ENCODE assay signal across 8 cellular contexts in genomic region chr3:72177075-72178050, GRCh38.
DNase-seq lines count a peak whose midpoint lies in the region; ATAC-seq, FAIRE-seq and TF ChIP-seq lines count a peak whose summit lies in the region.

No MANE protein-coding gene starts in this region.

- H3K9me3 ChIP-seq in BLaER1 (no peaks in the 10 kb centered on the region), GM12878 (replicated peaks; ENCODE audit: control insufficient read depth, insufficient read depth, low read length) (no peaks in the 10 kb centered on the region; the same call in 2 of the 3 replicates), mesenchymal stem cell (ENCODE audit: control insufficient read depth, low read length) (no peaks in the 10 kb centered on the region)

- peak overlapping the region; percentile 36 for H4K8ac ChIP-seq in mesenchymal stem cell (ENCODE audit: low read length)

- SMC1A ChIA-PET in GM12878 (lab: Charles Lee; ENCODE audit: uncharacterized antibody, unreplicated experiment): interaction anchor here (0.6 to 6.1 kb wide), 10 partner anchors 11 to 199 kb away, joined by 3 to 44 read pairs (median 3); no protein-coding TSS in a partner anchor

- no peak overlapping the region for H2BK15ac ChIP-seq in mesenchymal stem cell (ENCODE audit: low read depth, poor library complexity, severe bottlenecking)

- no peaks in the 10 kb centered on the region for H3K79me2 ChIP-seq in GM12878 (ENCODE audit: control insufficient read depth, insufficient read depth, low read length)

- no TSS peak for BruUV-seq in GM12878 (replicated peaks; lab: Mats Ljungman, UMichigan)

- H2AFZ ChIP-seq in GM12878 (ENCODE audit: control insufficient read depth, low read depth, low read length): no peak overlapping the region; the same call in none of the 2 replicates
- no peak overlapping the region for H2AFZ ChIP-seq in mesenchymal stem cell (ENCODE audit: low read depth, low read length)

- no peak for TF ChIP-seq POLR2A in GM12878 (IDR thresholded peaks at IDR 0.05; ENCODE audit: low read depth, low read length)

- H3K4ac ChIP-seq in mesenchymal stem cell (ENCODE audit: low read depth in 1 of 2, low read length in 2 of 2): peak overlapping the region in 1 of 2 experiments; percentile 78

- WGBS in GM12878 (ENCODE audit: insufficient coverage, insufficient replicate concordance, low lambda C conversion rate, missing lambda C conversion rate): 9% methylated on average over 35 of the region's 36 CpGs
- WGBS in mesenchymal stem cell: 87% methylated on average over 36 of the region's 36 CpGs

- H3K36me3 ChIP-seq in BLaER1 (no peaks in the 10 kb centered on the region), GM12878 (ENCODE audit: control insufficient read depth in 2 of 2, insufficient read depth in 2 of 2, low read length in 1 of 2) (no peaks in the 10 kb centered on the region), mesenchymal stem cell (ENCODE audit: control insufficient read depth in 1 of 2, insufficient read depth in 2 of 2, low read depth in 1 of 2, low read length in 2 of 2) (no peaks in the 10 kb centered on the region)

- H3K4me2 ChIP-seq in BLaER1: peak overlapping the region; percentile 77
- peak overlapping the region; percentile 94 for H3K4me2 ChIP-seq in GM12878 (ENCODE audit: control insufficient read depth, insufficient read depth)
- H3K4me2 ChIP-seq in mesenchymal stem cell (ENCODE audit: low read length, poor library complexity, severe bottlenecking): no peak overlapping the region

- peak overlapping the region; percentile 42; the same call in 1 of the 2 replicates for H3K27ac ChIP-seq in BLaER1
- H3K27ac ChIP-seq in GM12878 (ENCODE audit: control insufficient read depth, insufficient read depth): peak overlapping the region; percentile 85
- H3K27ac ChIP-seq in mesenchymal stem cell (ENCODE audit: low read length, poor library complexity, severe bottlenecking): no peak overlapping the region

- peak overlapping the region; percentile 56 to 72 for H2BK12ac ChIP-seq in mesenchymal stem cell (ENCODE audit: low read length in 2 of 2)

- DNase-seq in GM12878 (ENCODE audit: low read depth, low spot score): no peak
- no peak for DNase-seq in mesenchymal stem cell
- no peak for DNase-seq in islet precursor cell
- DNase-seq in NCI-H748 treated with DMSO at 0.1 percent for 48 hours (lab: John Stamatoyannopoulos, UW): no peak

- intact Hi-C loops in GM12878 (cut with micrococcal nuclease; ENCODE audit: unreplicated experiment): loop anchor here (1.0 to 5.0 kb wide), 6 partner anchors 77 to 645 kb away; no protein-coding TSS in a partner anchor

- RAD21 ChIA-PET in GM12878 (lab: Charles Lee; ENCODE audit: unreplicated experiment): interaction anchor here (0.8 to 2.9 kb wide), 10 partner anchors 12 to 247 kb away, joined by 3 to 23 read pairs (median 4); no protein-coding TSS in a partner anchor

- no peak overlapping the region for H2BK5ac ChIP-seq in mesenchymal stem cell (ENCODE audit: low read depth, low read length, poor library complexity, severe bottlenecking)

- TF ChIP-seq EP300 in GM12878 (IDR thresholded peaks at IDR 0.05; ENCODE audit: borderline replicate concordance in 1 of 2, control insufficient read depth in 1 of 2, low read depth in 2 of 2, low read length in 2 of 2): peak; percentile 21 to 40; a peak in 2 of 4 replicates

- H3K23ac ChIP-seq in mesenchymal stem cell (ENCODE audit: low read length in 2 of 2): no peak overlapping the region

- H2BK120ac ChIP-seq in mesenchymal stem cell (ENCODE audit: low read depth, low read length): no peak overlapping the region

- H3K79me1 ChIP-seq in mesenchymal stem cell (replicated peaks; ENCODE audit: low read length, poor library complexity, severe bottlenecking): no peaks in the 10 kb centered on the region

- FAIRE-seq in GM12878 (lab: Jason Lieb, UNC): peak; percentile 18

- H3K27me3 ChIP-seq in BLaER1 (no peaks in the 10 kb centered on the region), GM12878 (replicated peaks in 1 of 2; ENCODE audit: control insufficient read depth in 2 of 2, insufficient read depth in 2 of 2, low read length in 1 of 2) (no peaks in the 10 kb centered on the region), mesenchymal stem cell (ENCODE audit: control insufficient read depth in 1 of 2, insufficient read depth in 1 of 2, low read length in 2 of 2) (peaks cover 11 to 49% of the 10 kb centered on the region in 2 experiments)

- 0 out of 2 replicates have a peak, but pooled peaks cover 6% of the 10 kb centered on the region for H4K20me1 ChIP-seq in BLaER1
- H4K20me1 ChIP-seq in GM12878 (ENCODE audit: control insufficient read depth, insufficient read depth): no peaks in the 10 kb centered on the region

- CTCF ChIA-PET in GM12878 (lab: Yijun Ruan, JAX): interaction anchor here (1.5 to 1.9 kb wide), 2 partner anchors 13 to 75 kb away, joined by 3 to 6 read pairs; no protein-coding TSS in a partner anchor

- H3K18ac ChIP-seq in mesenchymal stem cell (ENCODE audit: low read depth in 1 of 2, low read length in 2 of 2): peak overlapping the region in 1 of 2 experiments; percentile 28

- H3K4me3 ChIP-seq in BLaER1 (peak overlapping the region; percentile 27; the same call in 1 of the 2 replicates), GM12878 (peak overlapping the region; percentile 39), mesenchymal stem cell (ENCODE audit: insufficient read depth in 1 of 2, low read depth in 1 of 2, low read length in 2 of 2) (peak overlapping the region in 1 of 2 experiments; percentile 35)

- H3K9ac ChIP-seq in BLaER1 (no peak overlapping the region), GM12878 (ENCODE audit: control insufficient read depth, insufficient read depth, low read length) (peak overlapping the region; percentile 62), mesenchymal stem cell (ENCODE audit: low read length) (peak overlapping the region; percentile 47)

- no peak overlapping the region for H2AK5ac ChIP-seq in mesenchymal stem cell (ENCODE audit: low read length, severe bottlenecking)

- POLR2A ChIA-PET in GM12878 (lab: Charles Lee): interaction anchor here (0.5 to 1.3 kb wide), 5 partner anchors 76 to 480 kb away, joined by 3 to 7 read pairs (median 4); no protein-coding TSS in a partner anchor

- peak overlapping the region in 1 of 2 experiments; percentile 50 for H3K14ac ChIP-seq in mesenchymal stem cell (ENCODE audit: low read length in 2 of 2)

- H3K4me1 ChIP-seq in BLaER1 (peaks cover 39% of the 10 kb centered on the region), GM12878 (ENCODE audit: control insufficient read depth, insufficient read depth, low read length) (peaks cover 29% of the 10 kb centered on the region), mesenchymal stem cell (ENCODE audit: control insufficient read depth, insufficient read depth, low read depth, low read length) (peaks cover 1% of the 10 kb centered on the region)

- TF ChIP-seq CTCF in GM12878 (IDR thresholded peaks at IDR 0.05 in 2 of 3, conservative IDR thresholded peaks at IDR 0.05 in 1 of 3; ENCODE audit: control insufficient read depth in 2 of 3, extremely low read depth in 1 of 3, insufficient read depth in 1 of 3, low read depth in 3 of 3, low read length in 3 of 3): no peak

- peak overlapping the region; percentile 20 for H4K91ac ChIP-seq in mesenchymal stem cell (ENCODE audit: low read length)

- in situ Hi-C loops in GM12878 (cut with MboI): no loop called here

- ATAC-seq in GM19023 (IDR thresholded peaks at IDR 0.05; ENCODE audit: unreplicated experiment): peak; percentile 51
- ATAC-seq in HG03442 (IDR thresholded peaks at IDR 0.05; ENCODE audit: unreplicated experiment): peak; percentile 30
- peak; percentile 64 for ATAC-seq in GM12878
- ATAC-seq in GM18873 (IDR thresholded peaks at IDR 0.05; ENCODE audit: low FRiP score, unreplicated experiment): no peak

- TF ChIP-seq RAD21 in GM12878 (IDR thresholded peaks at IDR 0.05; ENCODE audit: insufficient read depth, low read depth, low read length): no peak

TF ChIP-seq in GM12878, 131 proteins besides CTCF, POLR2A, EP300 and RAD21 (continues in another document):
- peak; percentile 62; the same call in 1 of the 2 replicates for TF ChIP-seq CREM (IDR thresholded peaks at IDR 0.05; ENCODE audit: low read depth)
- TF ChIP-seq POLR2AphosphoS2 (IDR thresholded peaks at IDR 0.05; ENCODE audit: low read depth, low read length): no peak
- no peak for TF ChIP-seq SMAD5 (IDR thresholded peaks at IDR 0.05; ENCODE audit: low read depth)
- TF ChIP-seq RFX5 (IDR thresholded peaks at IDR 0.05; ENCODE audit: low read depth, low read length): no peak
- no peak; the same call in 1 of the 2 replicates for TF ChIP-seq HSF1 (IDR thresholded peaks at IDR 0.05; ENCODE audit: low read depth, low read length)
- no peak for TF ChIP-seq NFYA (IDR thresholded peaks at IDR 0.05; ENCODE audit: borderline replicate concordance, low read depth, low read length)
- TF ChIP-seq TCF3 (IDR thresholded peaks at IDR 0.05; ENCODE audit: borderline replicate concordance, insufficient read depth, low read depth, low read length): 0 out of 2 replicates have a peak, but pooled peaks have one; percentile 60
- peak; percentile 31; the same call in 1 of the 2 replicates for TF ChIP-seq HDGF (IDR thresholded peaks at IDR 0.05)
- TF ChIP-seq MTA3 (IDR thresholded peaks at IDR 0.05; ENCODE audit: borderline replicate concordance, low read length): peak; percentile 21; the same call in 1 of the 2 replicates
- 0 out of 2 replicates have a peak, but pooled peaks have one; percentile 13 for TF ChIP-seq YY1 (IDR thresholded peaks at IDR 0.05; ENCODE audit: low read depth, low read length)
- no peak for TF ChIP-seq MEF2B (IDR thresholded peaks at IDR 0.05; ENCODE audit: partially characterized antibody, poor library complexity, severe bottlenecking)
- no peak for TF ChIP-seq STAT1 (conservative IDR thresholded peaks at IDR 0.05)
